ENCODE assay signal across 8 cellular contexts in the genomic region with DNA sequence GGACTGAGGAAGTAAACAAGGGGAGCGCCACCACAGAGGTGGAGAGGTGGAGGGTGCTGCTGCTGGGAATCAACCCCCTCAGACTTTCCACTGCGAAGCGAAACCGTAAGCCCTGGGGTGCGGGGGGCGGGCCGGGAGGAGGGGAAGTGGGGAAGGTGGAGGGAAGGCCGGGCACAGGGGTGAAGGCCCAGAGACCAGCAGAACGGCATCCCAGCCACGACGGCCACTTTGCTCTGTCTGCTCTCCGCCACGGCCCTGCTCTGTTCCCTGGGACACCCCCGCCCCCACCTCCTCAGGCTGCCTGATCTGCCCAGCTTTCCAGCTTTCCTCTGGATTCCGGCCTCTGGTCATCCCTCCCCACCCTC. TPM values are rescaled to one million over a fixed set of nuclear protein-coding genes. Genes with fewer than 3 reads are reported as not detected.
A peak's percentile ranks its signal among the peaks of the same experiment; 100 is the strongest.
DNase-seq lines count a peak whose midpoint lies in the region; ATAC-seq and TF ChIP-seq lines count a peak whose summit lies in the region.

A gene (plus strand): TSS at position 190 of the 365 bp plus-strand sequence. CDS start 333 bp downstream, outside the sequence.

- H3K27me3 ChIP-seq in gastroesophageal sphincter (no peaks in the 10 kb centered on the region), upper lobe of right lung (no peaks in the 10 kb centered on the region)

- DNase-seq in GM10266 (ENCODE audit: extremely low spot score) (peak; percentile 81), nucleus accumbens (lab: John Stamatoyannopoulos, UW) (no peak), upper lobe of right lung (no peak)
- DNase-seq in activated CD4-positive, alpha-beta T cell treated with anti-CD3 and anti-CD28 coated beads, Interleukin-2, amount 50 U/mL, for 1 hour = peak; percentile 46
- peak; percentile 70 for DNase-seq in stimulated activated CD4-positive, alpha-beta T cell treated with anti-CD3 and anti-CD28 coated beads, Interleukin-2, amount 100 ng/mL, for 4 hours (ENCODE audit: low read depth)

- 34 to 59% methylated on average over 5 to 7 of the region's 15 CpGs for WGBS in gastroesophageal sphincter (ENCODE audit: low coverage in 1 of 2), 2 donors

- no peak for TF ChIP-seq CTCF in GM10266 (IDR thresholded peaks at IDR 0.05; ENCODE audit: control insufficient read depth, insufficient read depth, low read depth, missing control alignments)
- TF ChIP-seq CTCF in gastroesophageal sphincter (IDR thresholded peaks at IDR 0.05) = no peak
- TF ChIP-seq CTCF in upper lobe of right lung (IDR thresholded peaks at IDR 0.05) = no peak

- H3K4me1 ChIP-seq in gastroesophageal sphincter (peaks cover 0 to 73% (median 44%) of the 10 kb centered on the region in 3 donors), upper lobe of right lung (peaks cover 30% of the 10 kb centered on the region)

- TF ChIP-seq POLR2A in gastroesophageal sphincter (IDR thresholded peaks at IDR 0.05) = no peak

- peaks cover 0 to 26% of the 10 kb centered on the region in 2 donors for H3K36me3 ChIP-seq in gastroesophageal sphincter
- peaks cover 14% of the 10 kb centered on the region for H3K36me3 ChIP-seq in upper lobe of right lung

- H3K27ac ChIP-seq in gastroesophageal sphincter (peak within 1 kb of the TSS in 3 of 4 donors; percentile 97 to 99 (median 97)), upper lobe of right lung (no peak within 1 kb of the TSS)

- intact Hi-C loops in upper lobe of right lung (cut with DNase I) = no loop called here

- H3K9me3 ChIP-seq in gastroesophageal sphincter (no peaks in the 10 kb centered on the region), upper lobe of right lung (no peaks in the 10 kb centered on the region)

- no peak for TF ChIP-seq EP300 in gastroesophageal sphincter (IDR thresholded peaks at IDR 0.05)

- peak; percentile 3 for ATAC-seq in gastroesophageal sphincter
- no peak for ATAC-seq in GM21576 (IDR thresholded peaks at IDR 0.05; ENCODE audit: unreplicated experiment)
- ATAC-seq in upper lobe of right lung = no peak
- ATAC-seq in HG02840 (IDR thresholded peaks at IDR 0.05; ENCODE audit: low FRiP score, unreplicated experiment) = no peak

- H3K4me3 ChIP-seq in gastroesophageal sphincter (peak within 1 kb of the TSS in 1 of 2 donors; percentile 42), upper lobe of right lung (no peak within 1 kb of the TSS)

RNA-seq across cellular contexts. Expression of the gene that starts here (rescaled TPM):
- total RNA-seq in gastroesophageal sphincter = 1 to 10 TPM in 3 of 4 donors, under 1 TPM in 1; 0.30 to 3.0 (median 1.9) TPM
- total RNA-seq in upper lobe of right lung = 1.5 TPM

Comparison
In these comparisons a context has a peak if more than half of its experiments do, and no peak if none do; other contexts are left out.
1. DNase-seq: peak in GM10266 (single experiment), activated CD4-positive, alpha-beta T cell treated with anti-CD3 and anti-CD28 coated beads, Interleukin-2, amount 50 U/mL, for 1 hour (single experiment) and stimulated activated CD4-positive, alpha-beta T cell treated with anti-CD3 and anti-CD28 coated beads, Interleukin-2, amount 100 ng/mL, for 4 hours (single experiment); none in nucleus accumbens (0 of 56) and upper lobe of right lung (single experiment).